In genomic region chr19:7833225-7834156, GRCh38 we compare ENCODE assay signal across 9 cellular contexts. TPM values are rescaled to one million over a fixed set of nuclear protein-coding genes. Genes with fewer than 3 reads are reported as not detected.
A peak's percentile ranks its signal among the peaks of the same experiment; 100 is the strongest.
DNase-seq lines count a peak whose midpoint lies in the region; ATAC-seq and TF ChIP-seq lines count a peak whose summit lies in the region.
"Had no signal": no experiment of that assay in that cellular context is flagged by ENCODE, and none has a peak within 500 bp of the region (broad histone marks: within the 10 kb centered on the region; RNA-seq: fewer than 3 reads in every experiment).

No MANE protein-coding gene starts in this region.

- no peak for ATAC-seq in HG03196 (IDR thresholded peaks at IDR 0.05; ENCODE audit: unreplicated experiment)
- ATAC-seq in HG02973 (IDR thresholded peaks at IDR 0.05; ENCODE audit: unreplicated experiment) = no peak

- POLR2A ChIA-PET in HEK293 (lab: Yijun Ruan, JAX) = no interaction called here

- CTCF ChIA-PET in HEK293 (lab: Yijun Ruan, JAX) = interaction anchor here (0.6 to 1.0 kb wide), 3 partner anchors 13 to 344 kb away, joined by 3 to 6 read pairs (median 3); no protein-coding TSS in a partner anchor

- H3K27ac ChIP-seq in HEK293 (ENCODE audit: extremely low read depth, low read depth, low read length) = no peak overlapping the region
- H3K27ac ChIP-seq in VCaP = peak overlapping the region; percentile 61
- H3K27ac ChIP-seq in left ventricle myocardium inferior (replicated peaks) = peak overlapping the region; percentile 73
- peak overlapping the region; percentile 81 for H3K27ac ChIP-seq in substantia nigra (ENCODE audit: low read depth, low read length, poor library complexity, severe bottlenecking)

- H3K4me3 ChIP-seq in HEK293 (ENCODE audit: low read depth, low read length) (no peak overlapping the region), left ventricle myocardium inferior (peak overlapping the region; percentile 25)

- peak; percentile 82 for DNase-seq in left ventricle myocardium inferior
- peak in 12 of 49 donors; percentile 8 to 85 (median 34) for DNase-seq in substantia nigra (lab: John Stamatoyannopoulos, UW)
- DNase-seq in mesenteric fat pad (ENCODE audit: low spot score) = no peak
- DNase-seq in epidermal melanocyte (ENCODE audit: insufficient read length, low spot score) = no peak

- no peaks in the 10 kb centered on the region for H3K27me3 ChIP-seq in left ventricle myocardium inferior (ENCODE audit: low read depth)

- H3K9me3 ChIP-seq in HEK293 (ENCODE audit: control insufficient read depth, insufficient read depth, low read depth, low read length) (no peaks in the 10 kb centered on the region), left ventricle myocardium inferior (replicated peaks) (no peaks in the 10 kb centered on the region)

- intact Hi-C loops in left ventricle myocardium inferior (cut with micrococcal nuclease) = no loop called here

- TF ChIP-seq CTCF in HEK293 (tag by site-specific recombination; IDR thresholded peaks at IDR 0.05) (no peak), VCaP (conservative IDR thresholded peaks at IDR 0.05) (no peak), left ventricle myocardium inferior (IDR thresholded peaks at IDR 0.05; ENCODE audit: borderline replicate concordance) (no peak)

- H3K4me1 ChIP-seq in HEK293 (ENCODE audit: control insufficient read depth, insufficient read depth, low read length) (no peaks in the 10 kb centered on the region), left ventricle myocardium inferior (peaks cover 35% of the 10 kb centered on the region)

- no peaks in the 10 kb centered on the region for H3K36me3 ChIP-seq in HEK293 (ENCODE audit: control insufficient read depth in 2 of 2, insufficient read depth in 1 of 2, low read length in 2 of 2)
- no peaks in the 10 kb centered on the region for H3K36me3 ChIP-seq in left ventricle myocardium inferior

TF ChIP-seq in HEK293, 187 proteins besides CTCF, POLR2A, EP300 and RAD21 (continues in another document):
- no peak for TF ChIP-seq PRDM2 (tag by site-specific recombination; IDR thresholded peaks at IDR 0.05; ENCODE audit: borderline replicate concordance)
- no peak for TF ChIP-seq KLF9 (tag by site-specific recombination; IDR thresholded peaks at IDR 0.05; ENCODE audit: low read depth)
- TF ChIP-seq KLF17 (tag by site-specific recombination; IDR thresholded peaks at IDR 0.05) = peak; percentile 28; the same call in 1 of the 2 replicates
- TF ChIP-seq SCRT2 (tag by site-specific recombination; IDR thresholded peaks at IDR 0.05) = peak; percentile 34; the same call in 1 of the 2 replicates
- TF ChIP-seq ZBTB7A (tag by site-specific recombination; IDR thresholded peaks at IDR 0.05; ENCODE audit: low read depth) = no peak
- TF ChIP-seq ZNF623 (tag by site-specific recombination; IDR thresholded peaks at IDR 0.05) = no peak
- no peak for TF ChIP-seq INSM2 (tag by site-specific recombination; IDR thresholded peaks at IDR 0.05)
- TF ChIP-seq ZNF274 (IDR thresholded peaks at IDR 0.05; ENCODE audit: low read length) = no peak
- TF ChIP-seq ZNF274 (tag by site-specific recombination; IDR thresholded peaks at IDR 0.05; ENCODE audit: borderline replicate concordance) = no peak
- no peak for TF ChIP-seq ZNF571 (tag by site-specific recombination; IDR thresholded peaks at IDR 0.05)
- TF ChIP-seq KLF8 (tag by site-specific recombination; IDR thresholded peaks at IDR 0.05) = no peak
- TF ChIP-seq ZNF221 (tag by site-specific recombination; IDR thresholded peaks at IDR 0.05; ENCODE audit: borderline replicate concordance) = no peak
- TF ChIP-seq ZNF324 (tag by site-specific recombination; IDR thresholded peaks at IDR 0.05) = no peak
- TF ChIP-seq ZFP3 (tag by site-specific recombination; IDR thresholded peaks at IDR 0.05; ENCODE audit: low read depth) = no peak
- TF ChIP-seq MYNN (tag by site-specific recombination; IDR thresholded peaks at IDR 0.05; ENCODE audit: borderline replicate concordance) = no peak

RNA-seq across cellular contexts. Expression of gene EVI5L, which starts 3.5 kb away (rescaled TPM):
- total RNA-seq in left ventricle myocardium inferior (22.9 TPM), mesenteric fat pad (15.4 TPM)

RNA-seq across cellular contexts. Expression of gene PRR36, which starts 40.7 kb away (rescaled TPM):
- total RNA-seq in left ventricle myocardium inferior = not detected
- not detected for total RNA-seq in mesenteric fat pad

RNA-seq across cellular contexts. Expression of gene LRRC8E, which starts 54.8 kb away (rescaled TPM):
- total RNA-seq in left ventricle myocardium inferior (0.44 TPM), mesenteric fat pad (1.8 TPM)
- total RNA-seq: T-helper 1 cell treated with Interleukin-12 subunit alpha and Interleukin-12 subunit beta and Interleukin-4 antibody, amounts not matched to agents 30 ng/mL and 1 ng/mL, for 36 hours had no signal
